17 cellular contexts compared by ENCODE assay signal in genomic region chr1:28102169-28102568, GRCh38. TPM values are rescaled to one million over a fixed set of nuclear protein-coding genes. Genes with fewer than 3 reads are reported as not detected.
DNase-seq lines count a peak whose midpoint lies in the region; ATAC-seq and TF ChIP-seq lines count a peak whose summit lies in the region.
"Had no signal": no experiment of that assay in that cellular context is flagged by ENCODE, and none has a peak within 500 bp of the region (broad histone marks: within the 10 kb centered on the region; RNA-seq: fewer than 3 reads in every experiment).

No MANE protein-coding gene starts in this region.

- TF ChIP-seq CTCF in HEK293 (tag by site-specific recombination; IDR thresholded peaks at IDR 0.05) (no peak), PC-3 (conservative IDR thresholded peaks at IDR 0.05; ENCODE audit: low read depth, low read length) (no peak), ovary (IDR thresholded peaks at IDR 0.05) (no peak)

- no peak overlapping the region for H3K27ac ChIP-seq in HEK293 (ENCODE audit: extremely low read depth, low read depth, low read length)
- H3K27ac ChIP-seq in PC-3 (ENCODE audit: low read length) = no peak overlapping the region
- H3K27ac ChIP-seq in ovary = no peak overlapping the region
- H3K27ac ChIP-seq: A549, BLaER1, GM23248 had no signal

- H3K36me3 ChIP-seq in HEK293 (ENCODE audit: control insufficient read depth in 2 of 2, insufficient read depth in 1 of 2, low read length in 2 of 2) = no peaks in the 10 kb centered on the region
- no peaks in the 10 kb centered on the region for H3K36me3 ChIP-seq in PC-3 (ENCODE audit: low read depth, low read length)
- H3K36me3 ChIP-seq in ovary = no peaks in the 10 kb centered on the region
- H3K36me3 ChIP-seq: BLaER1 had no signal

- POLR2A ChIA-PET in HEK293 (lab: Yijun Ruan, JAX) = no interaction called here
- POLR2A ChIA-PET in PC-3 (lab: Charles Lee; ENCODE audit: unreplicated experiment) = no interaction called here

- H3K79me2 ChIP-seq in PC-3 (ENCODE audit: low read length) = no peaks in the 10 kb centered on the region

- H3K9me2 ChIP-seq in PC-3 (replicated peaks; ENCODE audit: low read length) = no peaks in the 10 kb centered on the region

- CTCF ChIA-PET in HEK293 (lab: Yijun Ruan, JAX) = interaction anchor here (0.7 to 4.9 kb wide), 4 partner anchors 10 to 147 kb away, joined by 3 to 38 read pairs (median 4); no protein-coding TSS in a partner anchor
- CTCF ChIA-PET in PC-3 (lab: Charles Lee) = no interaction called here

- H3K9ac ChIP-seq in PC-3 (ENCODE audit: low read length) = no peak overlapping the region
- H3K9ac ChIP-seq: BLaER1, GM23248 had no signal

- H2AFZ ChIP-seq in PC-3 (ENCODE audit: low read length) = no peak overlapping the region
- H2AFZ ChIP-seq: GM23248 had no signal

- H3K27me3 ChIP-seq in PC-3 (ENCODE audit: low read length) = no peaks in the 10 kb centered on the region
- no peaks in the 10 kb centered on the region for H3K27me3 ChIP-seq in ovary
- H3K27me3 ChIP-seq: BLaER1 had no signal

- DNase-seq in PC-3 = no peak
- DNase-seq in left colon = no peak
- DNase-seq in ACHN = no peak
- no peak for DNase-seq in NCI-H1092 (lab: John Stamatoyannopoulos, UW)
- no peak for DNase-seq in ovary
- DNase-seq: CD4-positive, alpha-beta memory T cell; DMS79 treated with DMSO at 0.1 percent for 48 hours; EL; GM23248; HCEC 1CT; HFFc6; KBM-7 had no signal

- no peaks in the 10 kb centered on the region for H3K4me1 ChIP-seq in HEK293 (ENCODE audit: control insufficient read depth, insufficient read depth, low read length)
- H3K4me1 ChIP-seq in PC-3 (ENCODE audit: insufficient read depth, low read length) = peaks cover 17% of the 10 kb centered on the region; the same call in 1 of the 2 replicates
- H3K4me1 ChIP-seq in ovary (ENCODE audit: insufficient read depth) = peaks cover 3% of the 10 kb centered on the region
- H3K4me1 ChIP-seq: BLaER1 had no signal

- intact Hi-C loops in PC-3 (cut with micrococcal nuclease) (no loop called here), left colon (cut with DNase I, micrococcal nuclease) (no loop called here), ovary (cut with DNase I) (no loop called here)

- in situ Hi-C loops in ACHN (cut with HindIII; ENCODE audit: low pct_ligation_motif_present, low pct_unique_long_range_greater_than_20kb, low sequenced_read_pairs) = no loop called here

- H3K9me3 ChIP-seq in HEK293 (ENCODE audit: control insufficient read depth, insufficient read depth, low read depth, low read length) (no peaks in the 10 kb centered on the region), PC-3 (ENCODE audit: low read length) (no peaks in the 10 kb centered on the region), ovary (no peaks in the 10 kb centered on the region)
- H3K9me3 ChIP-seq: A549, BLaER1 had no signal

- BruUV-seq in PC-3 (replicated peaks; lab: Mats Ljungman, UMichigan) = no TSS peak

- peak; percentile 36 for ATAC-seq in PC-3
- ATAC-seq in left colon = peak; percentile 21
- ATAC-seq: A549, GM12878, HepG2 had no signal

- H3F3A ChIP-seq in PC-3 (ENCODE audit: low read length, unreplicated experiment) = no peaks in the 10 kb centered on the region

- no peaks in the 10 kb centered on the region for H4K20me1 ChIP-seq in PC-3 (ENCODE audit: low read length)
- H4K20me1 ChIP-seq: BLaER1 had no signal

- H3K4me2 ChIP-seq in PC-3 (ENCODE audit: low read length) = no peak overlapping the region
- H3K4me2 ChIP-seq: A549, BLaER1 had no signal

- TF ChIP-seq POLR2A in ovary (IDR thresholded peaks at IDR 0.05) = no peak

- TF ChIP-seq EP300 in ovary (IDR thresholded peaks at IDR 0.05) = no peak

- WGBS in ovary, 3 donors = 90 to 95% (median 93%) methylated on average over 1 of the region's 1 CpG

- H3K4me3 ChIP-seq in HEK293 (ENCODE audit: low read depth, low read length) = no peak overlapping the region
- no peak overlapping the region for H3K4me3 ChIP-seq in PC-3 (ENCODE audit: low read length)
- no peak overlapping the region for H3K4me3 ChIP-seq in ovary
- H3K4me3 ChIP-seq: A549, BLaER1, GM12878, GM23248 had no signal

TF ChIP-seq in HEK293, 187 proteins besides CTCF, POLR2A, EP300 and RAD21:
- TF ChIP-seq ZNF366 (tag by site-specific recombination; conservative IDR thresholded peaks at IDR 0.05) = no peak
- 0 out of 2 replicates have a peak, but pooled peaks have one; percentile 41 for TF ChIP-seq BCL11A (tag by site-specific recombination; IDR thresholded peaks at IDR 0.05; ENCODE audit: low read depth)
- peak; percentile 59; the same call in 1 of the 2 replicates for TF ChIP-seq OSR2 (tag by site-specific recombination; IDR thresholded peaks at IDR 0.05)
- TF ChIP-seq ZNF133 (tag by site-specific recombination; IDR thresholded peaks at IDR 0.05) = no peak
- TF ChIP-seq, protein P1, sequence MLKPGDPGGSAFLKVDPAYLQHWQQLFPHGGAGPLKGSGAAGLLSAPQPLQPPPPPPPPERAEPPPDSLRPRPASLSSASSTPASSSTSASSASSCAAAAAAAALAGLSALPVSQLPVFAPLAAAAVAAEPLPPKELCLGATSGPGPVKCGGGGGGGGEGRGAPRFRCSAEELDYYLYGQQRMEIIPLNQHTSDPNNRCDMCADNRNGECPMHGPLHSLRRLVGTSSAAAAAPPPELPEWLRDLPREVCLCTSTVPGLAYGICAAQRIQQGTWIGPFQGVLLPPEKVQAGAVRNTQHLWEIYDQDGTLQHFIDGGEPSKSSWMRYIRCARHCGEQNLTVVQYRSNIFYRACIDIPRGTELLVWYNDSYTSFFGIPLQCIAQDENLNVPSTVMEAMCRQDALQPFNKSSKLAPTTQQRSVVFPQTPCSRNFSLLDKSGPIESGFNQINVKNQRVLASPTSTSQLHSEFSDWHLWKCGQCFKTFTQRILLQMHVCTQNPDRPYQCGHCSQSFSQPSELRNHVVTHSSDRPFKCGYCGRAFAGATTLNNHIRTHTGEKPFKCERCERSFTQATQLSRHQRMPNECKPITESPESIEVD (tag by site-specific recombination; IDR thresholded peaks at IDR 0.05) = peak; percentile 76
- no peak for TF ChIP-seq ZNF433 (tag by site-specific recombination; IDR thresholded peaks at IDR 0.05; ENCODE audit: low read depth)
- TF ChIP-seq WT1 (tag by site-specific recombination; IDR thresholded peaks at IDR 0.05) = peak; percentile 71
- no peak for TF ChIP-seq ZNF658 (tag by site-specific recombination; IDR thresholded peaks at IDR 0.05)
TF ChIP-seq in HEK293: peak in this region for 4.

RNA-seq across cellular contexts. Expression of gene EYA3, which starts 13.8 kb away (rescaled TPM):
- total RNA-seq in PC-3 (2014; rRNA removed) (17.1 and 17.3 TPM in 2 replicates), left colon (10 to 100 TPM; 22.9 to 23.5 TPM), ovary (10 to 100 TPM in 6 of 7 donors, 1 to 10 TPM in 1; 7.2 to 25.7 (median 18.0) TPM)
- polyA plus RNA-seq in ovary = 10 to 100 TPM in 1 of 2 donors, 1 to 10 TPM in 1; 5.4 to 12.9 TPM
